Comparison of ENCODE assay signal across 29 cellular contexts in the genomic region with DNA sequence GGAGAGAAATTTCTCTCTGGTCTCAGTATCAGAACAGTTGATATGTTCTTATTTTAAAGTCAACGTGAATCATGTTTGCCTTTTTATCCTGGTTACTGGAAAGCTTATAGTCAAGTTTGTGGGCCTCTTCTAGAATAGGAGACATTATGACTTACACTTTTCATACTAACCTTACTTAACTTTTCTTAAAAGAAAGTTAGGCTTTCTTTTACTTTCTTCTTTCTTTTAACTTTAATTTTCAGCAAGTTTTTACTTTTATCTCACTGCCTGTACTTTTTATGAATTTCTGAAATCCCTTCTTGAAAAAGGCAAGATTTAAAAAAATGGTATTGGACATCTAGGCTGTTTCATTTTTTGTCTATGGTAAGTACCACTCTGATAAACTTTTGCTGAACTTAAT.
"Had no signal": no experiment of that assay in that cellular context is flagged by ENCODE, and none has a peak within 500 bp of the region (broad histone marks: within the 10 kb centered on the region; RNA-seq: fewer than 3 reads in every experiment).

No MANE protein-coding gene starts in this region.

- H3K4me1 ChIP-seq: suprapubic skin, thyroid gland, tibial artery, transverse colon, upper lobe of left lung, upper lobe of right lung, uterus, vagina had no signal

- H3K4me3 ChIP-seq: stomach, suprapubic skin, testis, thoracic aorta, thyroid gland, tibial artery, tibial nerve, transverse colon, upper lobe of left lung, upper lobe of right lung, uterus, vagina had no signal

- H3K36me3 ChIP-seq: stomach, suprapubic skin, thoracic aorta, thyroid gland, tibial artery, tibial nerve, transverse colon, upper lobe of left lung, uterus, vagina had no signal

- H3K27ac Mint-ChIP-seq: stimulated activated effector memory CD8-positive, alpha-beta T cell treated with anti-CD3 and anti-CD28 coated beads, Interleukin-12 subunit alpha, Interleukin-12 subunit beta, amount 100 ng/mL, for 72 hours; stimulated activated memory B cell treated with anti-CD40 and anti-IgM and Interleukin-4, amounts not matched to agents 10 μg/mL and 1 μg/mL and 100 μg/mL, for 72 hours; stimulated activated naive B cell treated with anti-CD40 and anti-IgM and Interleukin-4, amounts not matched to agents 10 μg/mL and 1 μg/mL and 100 μg/mL, for 72 hours; stimulated activated naive CD8-positive, alpha-beta T cell treated with anti-CD3 and anti-CD28 coated beads, Interleukin-15, amount 100 ng/mL, for 72 hours; stimulated activated naive CD8-positive, alpha-beta T cell treated with anti-CD3 and anti-CD28 coated beads, Interleukin-15, Interleukin-2, amounts not matched to agents 100 ng/mL and 50 ng/mL, for 24 hours; type B pancreatic cell had no signal

- H3K27ac ChIP-seq: stomach, suprapubic skin, testis, thoracic aorta, thyroid gland, tibial artery, tibial nerve, transverse colon, upper lobe of left lung, upper lobe of right lung, uterus, vagina had no signal

- H3K36me3 Mint-ChIP-seq: stimulated activated effector memory CD8-positive, alpha-beta T cell treated with anti-CD3 and anti-CD28 coated beads, Interleukin-12 subunit alpha, Interleukin-12 subunit beta, amount 100 ng/mL, for 72 hours had no signal

- H3K9me3 ChIP-seq: stomach, suprapubic skin, testis, thoracic aorta, thyroid gland, tibial artery, tibial nerve, transverse colon, upper lobe of left lung, upper lobe of right lung, uterus, vagina had no signal

- FAIRE-seq: urothelium cell line had no signal

- H3K9me3 Mint-ChIP-seq: stimulated activated effector memory CD8-positive, alpha-beta T cell treated with anti-CD3 and anti-CD28 coated beads, Interleukin-12 subunit alpha, Interleukin-12 subunit beta, amount 100 ng/mL, for 72 hours; stimulated activated memory B cell treated with anti-CD40 and anti-IgM and Interleukin-4, amounts not matched to agents 10 μg/mL and 1 μg/mL and 100 μg/mL, for 72 hours; stimulated activated naive B cell treated with anti-CD40 and anti-IgM and Interleukin-4, amounts not matched to agents 10 μg/mL and 1 μg/mL and 100 μg/mL, for 72 hours; stimulated activated naive CD8-positive, alpha-beta T cell treated with anti-CD3 and anti-CD28 coated beads, Interleukin-15, amount 100 ng/mL, for 72 hours; stimulated activated naive CD8-positive, alpha-beta T cell treated with anti-CD3 and anti-CD28 coated beads, Interleukin-15, Interleukin-2, amounts not matched to agents 100 ng/mL and 50 ng/mL, for 24 hours; type B pancreatic cell had no signal

- ATAC-seq: stimulated activated effector memory CD8-positive, alpha-beta T cell treated with anti-CD3 and anti-CD28 coated beads, Interleukin-12 subunit alpha, Interleukin-12 subunit beta, amount 100 ng/mL, for 72 hours; stimulated activated memory B cell treated with anti-CD40 and anti-IgM and Interleukin-4, amounts not matched to agents 10 μg/mL and 1 μg/mL and 100 μg/mL, for 72 hours; stimulated activated naive B cell treated with anti-CD40 and anti-IgM and Interleukin-4, amounts not matched to agents 10 μg/mL and 1 μg/mL and 100 μg/mL, for 72 hours; stimulated activated naive CD8-positive, alpha-beta T cell treated with anti-CD3 and anti-CD28 coated beads, Interleukin-15, amount 100 ng/mL, for 72 hours; stimulated activated naive CD8-positive, alpha-beta T cell treated with anti-CD3 and anti-CD28 coated beads, Interleukin-15, Interleukin-2, amounts not matched to agents 100 U/mL and 50 U/mL, for 24 hours; upper lobe of right lung had no signal

- DNase-seq: stimulated activated CD4-positive, alpha-beta T cell treated with anti-CD3 and anti-CD28 coated beads, Interleukin-2, amount 100 ng/mL, for 48 hours; stimulated activated CD4-positive, alpha-beta T cell treated with anti-CD3 and anti-CD28 coated beads, Interleukin-4, amount 100 ng/mL, for 1 hour; stimulated activated CD4-positive, alpha-beta T cell treated with anti-CD3 and anti-CD28 coated beads, Interleukin-4, amount 100 ng/mL, for 24 hours; stimulated activated CD4-positive, alpha-beta T cell treated with anti-CD3 and anti-CD28 coated beads, Interleukin-4, amount 100 ng/mL, for 4 hours; stimulated activated CD8-positive, alpha-beta memory T cell treated with anti-CD3 and anti-CD28 coated beads, Interleukin-4, amount 100 ng/mL, for 48 hours; stimulated activated naive B cell treated with anti-CD40 and anti-IgM and Interleukin-4, amounts not matched to agents 10 μg/mL and 1 μg/mL and 100 μg/mL, for 72 hours; stimulated activated naive CD4-positive, alpha-beta T cell; stimulated activated naive CD4-positive, alpha-beta T cell treated with Interleukin-2 at 50 U/mL for 16 hours; stimulated activated naive CD8-positive, alpha-beta T cell treated with anti-CD3 and anti-CD28 coated beads, Interleukin-15, amount 100 ng/mL, for 72 hours; stimulated activated naive CD8-positive, alpha-beta T cell treated with anti-CD3 and anti-CD28 coated beads, Interleukin-15, Interleukin-2, amounts not matched to agents 100 U/mL and 50 U/mL, for 24 hours; stomach; substantia nigra; testis; thyroid gland; tibial artery; transverse colon; trophoblast cell; upper lobe of left lung; upper lobe of right lung; uterus had no signal
